20 cellular contexts compared by ENCODE assay signal in the genomic region with DNA sequence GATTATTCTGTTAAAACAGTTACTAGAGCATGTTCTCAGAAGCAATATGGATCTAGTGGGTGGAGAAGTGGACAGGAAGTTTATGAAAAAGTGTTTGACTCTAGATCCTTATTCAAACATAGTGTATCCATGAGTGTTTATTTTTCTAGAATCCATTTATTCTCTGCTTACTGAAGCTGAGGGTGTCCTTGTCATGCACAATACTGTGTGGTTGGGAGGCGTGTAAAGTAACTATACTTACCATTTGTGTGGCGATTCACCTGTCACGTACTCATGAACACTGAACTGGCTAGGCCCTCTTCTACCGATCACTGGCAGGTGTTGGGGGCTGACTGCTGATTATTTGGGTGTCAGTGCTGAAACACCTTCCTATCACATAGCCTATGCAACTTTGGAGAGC.
DNase-seq lines count a peak whose midpoint lies in the region; ATAC-seq and TF ChIP-seq lines count a peak whose summit lies in the region.
"Had no signal": no experiment of that assay in that cellular context is flagged by ENCODE, and none has a peak within 500 bp of the region (broad histone marks: within the 10 kb centered on the region; RNA-seq: fewer than 3 reads in every experiment).

No MANE protein-coding gene starts in this region.

- H3K4me1 ChIP-seq in upper lobe of right lung, result no peaks in the 10 kb centered on the region
- H3K4me1 ChIP-seq: SJCRH30 had no signal

- CTCF ChIA-PET in activated CD8-positive, alpha-beta T cell treated with anti-CD3 and anti-CD28 coated beads, Interleukin-2, amount 10 ng/mL, durations not matched to agents 7 days and 5 days (lab: Charles Lee), result no interaction called here

- H3K9me3 Mint-ChIP-seq in type B pancreatic cell, result no peaks in the 10 kb centered on the region
- peaks cover 13% of the 10 kb centered on the region for H3K9me3 Mint-ChIP-seq in activated T-cell treated with anti-CD3 and anti-CD28 coated beads, Interleukin-2, amount 50 U/mL, for 4 hours
- H3K9me3 Mint-ChIP-seq in activated CD8-positive, alpha-beta T cell treated with anti-CD3 and anti-CD28 coated beads, Interleukin-2, amount 10 ng/mL, durations not matched to agents 7 days and 5 days (ENCODE audit: insufficient read depth), result no peaks in the 10 kb centered on the region

- H3K36me3 ChIP-seq in upper lobe of right lung, result no peaks in the 10 kb centered on the region
- H3K36me3 ChIP-seq: SJCRH30 had no signal

- H3K27ac Mint-ChIP-seq in type B pancreatic cell, result no peak overlapping the region
- no peak overlapping the region for H3K27ac Mint-ChIP-seq in activated CD8-positive, alpha-beta T cell treated with anti-CD3 and anti-CD28 coated beads, Interleukin-2, amount 10 ng/mL, durations not matched to agents 7 days and 5 days
- H3K27ac Mint-ChIP-seq: B cell had no signal

- intact Hi-C loops in upper lobe of right lung (cut with DNase I), result no loop called here

- H3K4me3 ChIP-seq in upper lobe of right lung, result no peak overlapping the region
- H3K4me3 ChIP-seq: GM12878, PC-9, SJCRH30 had no signal

- DNase-seq in NCI-H2107 treated with DMSO at 0.1 percent for 48 hours (lab: John Stamatoyannopoulos, UW; ENCODE audit: unreplicated experiment) (peak; percentile 85), NCI-H2107 (lab: John Stamatoyannopoulos, UW) (no peak), NCI-H2029 (lab: John Stamatoyannopoulos, UW) (peak; percentile 86), NCI-H510A treated with DMSO at 0.1 percent for 48 hours (lab: John Stamatoyannopoulos, UW) (peak; percentile 84), upper lobe of right lung (no peak), type B pancreatic cell (ENCODE audit: extremely low spot score, unreplicated experiment) (no peak)
- DNase-seq in activated T-cell treated with anti-CD3 and anti-CD28 coated beads, Interleukin-2, amount 50 U/mL, for 4 hours, result no peak
- no peak for DNase-seq in activated CD8-positive, alpha-beta T cell treated with anti-CD3 and anti-CD28 coated beads, Interleukin-2, amount 10 ng/mL, durations not matched to agents 7 days and 5 days
- DNase-seq: COR-L47, DMS 273 treated with DMSO at 0.1 percent for 48 hours, EL, GOT3, KBM-7, NCI-H187 treated with DMSO at 0.1 percent for 48 hours, NCI-H446, SJCRH30 had no signal

- TF ChIP-seq CTCF in upper lobe of right lung (IDR thresholded peaks at IDR 0.05), result no peak
- no peak for TF ChIP-seq CTCF in type B pancreatic cell (conservative IDR thresholded peaks at IDR 0.05)

- no peaks in the 10 kb centered on the region for H3K9me3 ChIP-seq in upper lobe of right lung
- H3K9me3 ChIP-seq: SJCRH30 had no signal

- H3K27me3 Mint-ChIP-seq in type B pancreatic cell, result no peaks in the 10 kb centered on the region
- H3K27me3 Mint-ChIP-seq in activated T-cell treated with anti-CD3 and anti-CD28 coated beads, Interleukin-2, amount 50 U/mL, for 4 hours (ENCODE audit: low read depth), result peaks cover 6% of the 10 kb centered on the region
- H3K27me3 Mint-ChIP-seq in activated CD8-positive, alpha-beta T cell treated with anti-CD3 and anti-CD28 coated beads, Interleukin-2, amount 10 ng/mL, durations not matched to agents 7 days and 5 days (ENCODE audit: low read depth), result no peaks in the 10 kb centered on the region

- no peaks in the 10 kb centered on the region for H3K36me3 Mint-ChIP-seq in type B pancreatic cell
- no peaks in the 10 kb centered on the region for H3K36me3 Mint-ChIP-seq in activated T-cell treated with anti-CD3 and anti-CD28 coated beads, Interleukin-2, amount 50 U/mL, for 4 hours (ENCODE audit: insufficient read depth)
- H3K36me3 Mint-ChIP-seq in activated CD8-positive, alpha-beta T cell treated with anti-CD3 and anti-CD28 coated beads, Interleukin-2, amount 10 ng/mL, durations not matched to agents 7 days and 5 days (ENCODE audit: low read depth), result no peaks in the 10 kb centered on the region

- POLR2A ChIA-PET in activated CD8-positive, alpha-beta T cell treated with anti-CD3 and anti-CD28 coated beads, Interleukin-2, amount 10 ng/mL, durations not matched to agents 7 days and 5 days (lab: Charles Lee), result no interaction called here

- no peak overlapping the region for H3K27ac ChIP-seq in upper lobe of right lung
- H3K27ac ChIP-seq: PC-9, RWPE1, SJCRH30 had no signal

- H3K4me3 Mint-ChIP-seq in type B pancreatic cell, result no peak overlapping the region
- H3K4me3 Mint-ChIP-seq in activated T-cell treated with anti-CD3 and anti-CD28 coated beads, Interleukin-2, amount 50 U/mL, for 4 hours, result no peak overlapping the region
- H3K4me3 Mint-ChIP-seq in activated CD8-positive, alpha-beta T cell treated with anti-CD3 and anti-CD28 coated beads, Interleukin-2, amount 10 ng/mL, durations not matched to agents 7 days and 5 days, result no peak overlapping the region
- H3K4me3 Mint-ChIP-seq: B cell had no signal

- H3K27me3 ChIP-seq in upper lobe of right lung, result no peaks in the 10 kb centered on the region
- H3K27me3 ChIP-seq: SJCRH30 had no signal

- peak; percentile 29 for ATAC-seq in upper lobe of right lung
- no peak for ATAC-seq in activated T-cell treated with anti-CD3 and anti-CD28 coated beads, Interleukin-2, amount 50 U/mL, for 4 hours
- no peak for ATAC-seq in activated CD8-positive, alpha-beta T cell treated with anti-CD3 and anti-CD28 coated beads, Interleukin-2, amount 10 ng/mL, durations not matched to agents 7 days and 5 days
- ATAC-seq: GM12878 had no signal

- H3K4me1 Mint-ChIP-seq in type B pancreatic cell (ENCODE audit: unreplicated experiment), result no peaks in the 10 kb centered on the region
- H3K4me1 Mint-ChIP-seq in activated T-cell treated with anti-CD3 and anti-CD28 coated beads, Interleukin-2, amount 50 U/mL, for 4 hours (ENCODE audit: low read depth), result no peaks in the 10 kb centered on the region
- H3K4me1 Mint-ChIP-seq in activated CD8-positive, alpha-beta T cell treated with anti-CD3 and anti-CD28 coated beads, Interleukin-2, amount 10 ng/mL, durations not matched to agents 7 days and 5 days (ENCODE audit: low read depth), result no peaks in the 10 kb centered on the region
- H3K4me1 Mint-ChIP-seq: B cell had no signal

Comparison
In these comparisons a context has a peak if more than half of its experiments do, and no peak if none do; other contexts are left out.
1. DNase-seq: peak in NCI-H2107 treated with DMSO at 0.1 percent for 48 hours (single experiment), NCI-H2029 (single experiment) and NCI-H510A treated with DMSO at 0.1 percent for 48 hours (single experiment); none in NCI-H2107 (single experiment), upper lobe of right lung (single experiment), type B pancreatic cell (single experiment), activated T-cell treated with anti-CD3 and anti-CD28 coated beads, Interleukin-2, amount 50 U/mL, for 4 hours (single experiment) and activated CD8-positive, alpha-beta T cell treated with anti-CD3 and anti-CD28 coated beads, Interleukin-2, amount 10 ng/mL, durations not matched to agents 7 days and 5 days (single experiment).